10 cellular contexts compared by ENCODE assay signal in genomic region chr6:43391448-43392031, GRCh38. TPM values are rescaled to one million over a fixed set of nuclear protein-coding genes. Genes with fewer than 3 reads are reported as not detected.
DNase-seq lines count a peak whose midpoint lies in the region; ATAC-seq lines count a peak whose summit lies in the region.
"Had no signal": no experiment of that assay in that cellular context is flagged by ENCODE, and none has a peak within 500 bp of the region (broad histone marks: within the 10 kb centered on the region; RNA-seq: fewer than 3 reads in every experiment).

No MANE protein-coding gene starts in this region.

- no peak overlapping the region for H3K27ac ChIP-seq in BLaER1 treated with 17β-estradiol and CSF1 and Interleukin-3, amounts not matched to agents 10 nM and 100 nM
- peak overlapping the region; percentile 86 for H3K27ac ChIP-seq in mesodermal cell (ENCODE audit: low read depth, low read length, severe bottlenecking)
- H3K27ac ChIP-seq: psoas muscle had no signal

- ATAC-seq in GM21737 (IDR thresholded peaks at IDR 0.05; ENCODE audit: unreplicated experiment): no peak
- ATAC-seq: psoas muscle had no signal

- peaks cover 16 to 37% (median 31%) of the 10 kb centered on the region in 11 experiments; a peak in 20 of 22 replicates for H3K27me3 ChIP-seq in BLaER1 treated with 17β-estradiol and CSF1 and Interleukin-3, amounts not matched to agents 10 nM and 100 nM

- H3K4me2 ChIP-seq in BLaER1 treated with 17β-estradiol and CSF1 and Interleukin-3, amounts not matched to agents 10 nM and 100 nM: peak overlapping the region; percentile 51 to 79 (median 71)

- peak; percentile 47 for DNase-seq in MV-4-11 (lab: John Stamatoyannopoulos, UW)
- peak; percentile 20 for DNase-seq in activated effector memory CD4-positive, alpha-beta T cell treated with Interleukin-2 at 50 U/mL for 16 hours
- DNase-seq in RKO (ENCODE audit: low spot score): no peak
- DNase-seq in NCI-H1436 (lab: John Stamatoyannopoulos, UW): no peak
- no peak for DNase-seq in D341Med (ENCODE audit: low spot score)
- DNase-seq: NCI-H526, psoas muscle had no signal

- H3K9ac ChIP-seq in BLaER1 treated with 17β-estradiol and CSF1 and Interleukin-3, amounts not matched to agents 10 nM and 100 nM: peak overlapping the region in 2 of 11 experiments; percentile 17 to 18; a peak in 1 of 22 replicates

- no peak overlapping the region for H3K4me3 ChIP-seq in BLaER1 treated with 17β-estradiol and CSF1 and Interleukin-3, amounts not matched to agents 10 nM and 100 nM
- H3K4me3 ChIP-seq in mesodermal cell (ENCODE audit: extremely low read depth, insufficient read depth, low read length, poor library complexity, severe bottlenecking): no peak overlapping the region
- H3K4me3 ChIP-seq: psoas muscle had no signal

- H3K9me3 ChIP-seq in BLaER1 treated with 17β-estradiol and CSF1 and Interleukin-3, amounts not matched to agents 10 nM and 100 nM (replicated peaks in 1 of 11): no peaks in the 10 kb centered on the region
- H3K9me3 ChIP-seq in mesodermal cell (ENCODE audit: control insufficient read depth, low read length): no peaks in the 10 kb centered on the region
- H3K9me3 ChIP-seq: psoas muscle had no signal

- H3K36me3 ChIP-seq in BLaER1 treated with 17β-estradiol and CSF1 and Interleukin-3, amounts not matched to agents 10 nM and 100 nM: no peaks in the 10 kb centered on the region
- H3K36me3 ChIP-seq in mesodermal cell (ENCODE audit: control insufficient read depth, insufficient read depth, low read length): no peaks in the 10 kb centered on the region

- WGBS in mesodermal cell (ENCODE audit: insufficient coverage in 2 of 2), 2 experiments: 81 to 95% methylated on average over 9 to 11 of the region's 13 CpGs

- peaks cover 28 to 45% (median 35%) of the 10 kb centered on the region in 10 experiments for H3K4me1 ChIP-seq in BLaER1 treated with 17β-estradiol and CSF1 and Interleukin-3, amounts not matched to agents 10 nM and 100 nM
- peaks cover 15% of the 10 kb centered on the region for H3K4me1 ChIP-seq in mesodermal cell (ENCODE audit: control insufficient read depth, insufficient read depth, low read length, poor library complexity, severe bottlenecking)
- H3K4me1 ChIP-seq: psoas muscle had no signal

- no peaks in the 10 kb centered on the region for H4K20me1 ChIP-seq in BLaER1 treated with 17β-estradiol and CSF1 and Interleukin-3, amounts not matched to agents 10 nM and 100 nM

RNA-seq across cellular contexts. Expression of gene ZNF318, which starts 22.1 kb away (rescaled TPM):
- 24.1 TPM for polyA plus RNA-seq in mesodermal cell (2013, experiment 1 of 2)
- polyA plus RNA-seq in mesodermal cell (2013, experiment 2 of 2): 22.7 TPM

RNA-seq across cellular contexts. Expression of gene ABCC10, which starts 35.8 kb away (rescaled TPM):
- 22.1 TPM for polyA plus RNA-seq in mesodermal cell (2013, experiment 1 of 2)
- polyA plus RNA-seq in mesodermal cell (2013, experiment 2 of 2): 21.4 TPM

Comparison
In these comparisons a context has a peak if more than half of its experiments do, and no peak if none do; other contexts are left out.
1. DNase-seq: peak in MV-4-11 (single experiment) and activated effector memory CD4-positive, alpha-beta T cell treated with Interleukin-2 at 50 U/mL for 16 hours (single experiment); none in RKO (single experiment), NCI-H1436 (single experiment) and D341Med (single experiment).